ENCODE assay signal across 8 cellular contexts in the genomic region with DNA sequence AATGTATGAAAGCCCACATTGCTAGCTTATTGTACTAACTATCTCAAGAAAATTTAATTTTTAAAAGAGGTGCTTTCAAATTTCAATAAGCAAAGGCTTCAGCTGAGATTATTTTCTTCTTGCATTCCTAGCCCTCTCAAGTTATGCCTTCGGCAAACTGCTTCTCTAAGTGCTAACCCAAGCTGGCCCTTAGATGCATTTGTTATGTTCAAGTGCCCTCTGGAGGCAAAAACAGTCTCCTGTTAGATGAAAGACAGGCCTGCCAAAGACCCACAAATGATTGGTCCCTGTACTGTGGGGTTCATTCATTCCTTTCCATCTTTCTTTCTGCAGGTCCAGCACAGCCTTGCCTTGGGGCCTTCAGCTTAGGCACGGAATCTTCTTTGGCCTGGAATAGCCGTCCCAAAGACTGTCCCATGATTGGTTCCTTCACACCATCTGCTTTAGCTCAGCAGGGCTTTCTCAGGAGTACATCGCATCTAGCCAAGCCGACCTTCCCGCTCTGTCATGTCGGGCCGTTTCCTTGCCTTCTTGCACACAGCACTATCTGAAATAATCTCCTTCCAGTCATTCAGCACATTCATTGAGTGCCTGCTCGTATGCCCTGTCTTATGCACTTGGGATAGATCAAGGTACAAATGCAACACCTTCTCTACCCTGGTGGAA. TPM values are rescaled to one million over a fixed set of nuclear protein-coding genes. Genes with fewer than 3 reads are reported as not detected.
A peak's percentile ranks its signal among the peaks of the same experiment; 100 is the strongest.
DNase-seq lines count a peak whose midpoint lies in the region; ATAC-seq and TF ChIP-seq lines count a peak whose summit lies in the region.

No MANE protein-coding gene starts in this region.

- peak overlapping the region; percentile 80 to 94 (median 84) for H3K27ac Mint-ChIP-seq in CD4-positive, alpha-beta memory T cell
- H3K27ac Mint-ChIP-seq in activated T-cell treated with anti-CD3 and anti-CD28 coated beads, Interleukin-2, amount 50 U/mL, for 72 hours: peak overlapping the region; percentile 97

- no peak for TF ChIP-seq POLR2A in GM18505 (IDR thresholded peaks at IDR 0.05; ENCODE audit: borderline replicate concordance, extremely low read depth, insufficient read depth, insufficient read length)

- no peaks in the 10 kb centered on the region for H3K36me3 Mint-ChIP-seq in CD4-positive, alpha-beta memory T cell
- H3K36me3 Mint-ChIP-seq in activated T-cell treated with anti-CD3 and anti-CD28 coated beads, Interleukin-2, amount 50 U/mL, for 72 hours (ENCODE audit: insufficient read depth in 2 of 2): peaks cover 2 to 3% of the 10 kb centered on the region in 2 donors

- ATAC-seq in GM18505 (IDR thresholded peaks at IDR 0.05; ENCODE audit: unreplicated experiment) (peak; percentile 63), HG02852 (IDR thresholded peaks at IDR 0.05; ENCODE audit: unreplicated experiment) (peak; percentile 75), left ventricle myocardium superior (peak; percentile 71)
- ATAC-seq in activated T-cell treated with anti-CD3 and anti-CD28 coated beads, Interleukin-2, amount 50 U/mL, for 72 hours (replicated peaks in 1 of 2): peak; percentile 67 to 75

- H3K9me3 Mint-ChIP-seq in CD4-positive, alpha-beta memory T cell: peaks cover 0 to 11% (median 1%) of the 10 kb centered on the region in 8 donors
- H3K9me3 Mint-ChIP-seq in activated T-cell treated with anti-CD3 and anti-CD28 coated beads, Interleukin-2, amount 50 U/mL, for 72 hours: peaks cover 3 to 4% of the 10 kb centered on the region in 2 donors

- no peaks in the 10 kb centered on the region for H3K9me3 ChIP-seq in CD4-positive, alpha-beta memory T cell (ENCODE audit: control insufficient read depth in 1 of 2, low read length in 2 of 2)
- no peaks in the 10 kb centered on the region for H3K9me3 ChIP-seq in tibial artery

- peak overlapping the region in 7 of 8 donors; percentile 66 to 88 (median 79) for H3K4me3 Mint-ChIP-seq in CD4-positive, alpha-beta memory T cell
- H3K4me3 Mint-ChIP-seq in activated T-cell treated with anti-CD3 and anti-CD28 coated beads, Interleukin-2, amount 50 U/mL, for 72 hours: peak overlapping the region; percentile 87 to 88

- H3K4me1 ChIP-seq in CD4-positive, alpha-beta memory T cell (ENCODE audit: insufficient read depth, low read length): peaks cover 22% of the 10 kb centered on the region
- H3K4me1 ChIP-seq in tibial artery: no peaks in the 10 kb centered on the region

- no peaks in the 10 kb centered on the region for H3K27me3 Mint-ChIP-seq in CD4-positive, alpha-beta memory T cell
- no peaks in the 10 kb centered on the region for H3K27me3 Mint-ChIP-seq in activated T-cell treated with anti-CD3 and anti-CD28 coated beads, Interleukin-2, amount 50 U/mL, for 72 hours (ENCODE audit: low read depth)

- intact Hi-C loops in CD4-positive, alpha-beta memory T cell (cut with micrococcal nuclease): loop anchor here (1.0 to 5.0 kb wide), 3 partner anchors 46 to 925 kb away; partner anchors contain the start of genes MPHOSPH8 and ZMYM2
- intact Hi-C loops in left ventricle myocardium superior (cut with micrococcal nuclease) (no loop called here), tibial artery (cut with DNase I; ENCODE audit: low total_unique reads) (no loop called here)

- H3K4me3 ChIP-seq in CD4-positive, alpha-beta memory T cell (ENCODE audit: low read length in 2 of 2): no peak overlapping the region
- no peak overlapping the region for H3K4me3 ChIP-seq in tibial artery

- POLR2A ChIA-PET in CD4-positive, alpha-beta memory T cell (lab: Charles Lee; ENCODE audit: partially characterized antibody): interaction anchor here (1.9 kb wide), 1 partner anchor 46 kb away, joined by 8 read pairs; the partner anchor contains the start of gene MPHOSPH8

- TF ChIP-seq CTCF in tibial artery (IDR thresholded peaks at IDR 0.05): peak; percentile 18 to 29

- H3K27me3 ChIP-seq in CD4-positive, alpha-beta memory T cell (ENCODE audit: insufficient read depth, low read length): no peaks in the 10 kb centered on the region
- no peaks in the 10 kb centered on the region for H3K27me3 ChIP-seq in tibial artery

- DNase-seq in CD4-positive, alpha-beta memory T cell: peak; percentile 39 to 56 (median 47)
- DNase-seq in NCI-H1694 (lab: John Stamatoyannopoulos, UW): peak; percentile 4
- DNase-seq in activated T-cell treated with anti-CD3 and anti-CD28 coated beads, Interleukin-2, amount 50 U/mL, for 72 hours: peak; percentile 46 to 56
- DNase-seq in left ventricle myocardium superior: no peak
- no peak for DNase-seq in tibial artery
- DNase-seq in activated CD8-positive, alpha-beta memory T cell treated with anti-CD3 and anti-CD28 coated beads, Interleukin-2, amount 50 U/mL, for 4 hours: no peak

- peaks cover 19 to 25% (median 23%) of the 10 kb centered on the region in 4 donors for H3K4me1 Mint-ChIP-seq in CD4-positive, alpha-beta memory T cell
- peaks cover 19% of the 10 kb centered on the region for H3K4me1 Mint-ChIP-seq in activated T-cell treated with anti-CD3 and anti-CD28 coated beads, Interleukin-2, amount 50 U/mL, for 72 hours (ENCODE audit: low read depth)

- H3K36me3 ChIP-seq in CD4-positive, alpha-beta memory T cell (ENCODE audit: insufficient read depth, low read length): no peaks in the 10 kb centered on the region
- no peaks in the 10 kb centered on the region for H3K36me3 ChIP-seq in tibial artery

- H3K27ac ChIP-seq in CD4-positive, alpha-beta memory T cell (ENCODE audit: low read depth, low read length): peak overlapping the region; percentile 23
- H3K27ac ChIP-seq in tibial artery: no peak overlapping the region

- CTCF ChIA-PET in CD4-positive, alpha-beta memory T cell (lab: Charles Lee; ENCODE audit: partially characterized antibody): interaction anchor here (0.9 to 2.1 kb wide), 9 partner anchors 8 to 301 kb away, joined by 3 to 9 read pairs (median 5); partner anchors contain the start of gene MPHOSPH8

RNA-seq across cellular contexts. Expression of gene TPTE2, which starts 26.4 kb away (rescaled TPM):
- not detected for total RNA-seq in CD4-positive, alpha-beta memory T cell
- not detected for polyA plus RNA-seq in CD4-positive, alpha-beta memory T cell
- under 1 TPM; 0.22 to 0.30 TPM for total RNA-seq in activated T-cell treated with anti-CD3 and anti-CD28 coated beads, Interleukin-2, amount 50 U/mL, for 72 hours
- not detected for total RNA-seq in left ventricle myocardium superior

RNA-seq across cellular contexts. Expression of gene MPHOSPH8, which starts 45.7 kb away (rescaled TPM):
- 100 to 1,000 TPM; 131 to 136 TPM for total RNA-seq in CD4-positive, alpha-beta memory T cell
- 10 to 100 TPM in 1 of 2 donors, 1 to 10 TPM in 1; 5.6 to 24.5 TPM for polyA plus RNA-seq in CD4-positive, alpha-beta memory T cell
- 10 to 100 TPM; 58.3 to 59.3 TPM for total RNA-seq in activated T-cell treated with anti-CD3 and anti-CD28 coated beads, Interleukin-2, amount 50 U/mL, for 72 hours
- total RNA-seq in left ventricle myocardium superior: 29.2 TPM

Comparison
In these comparisons a context has a peak if more than half of its experiments do, and no peak if none do; other contexts are left out.
1. DNase-seq: peak in CD4-positive, alpha-beta memory T cell (5 of 5), NCI-H1694 (single experiment) and activated T-cell treated with anti-CD3 and anti-CD28 coated beads, Interleukin-2, amount 50 U/mL, for 72 hours (2 of 2); none in left ventricle myocardium superior (single experiment), tibial artery (0 of 2) and activated CD8-positive, alpha-beta memory T cell treated with anti-CD3 and anti-CD28 coated beads, Interleukin-2, amount 50 U/mL, for 4 hours (single experiment).
2. Peak in every context shown above with its lines, with median percentiles within 50 percentile points of each other: ATAC-seq.